ENCODE assay signal across 9 cellular contexts in the genomic region with DNA sequence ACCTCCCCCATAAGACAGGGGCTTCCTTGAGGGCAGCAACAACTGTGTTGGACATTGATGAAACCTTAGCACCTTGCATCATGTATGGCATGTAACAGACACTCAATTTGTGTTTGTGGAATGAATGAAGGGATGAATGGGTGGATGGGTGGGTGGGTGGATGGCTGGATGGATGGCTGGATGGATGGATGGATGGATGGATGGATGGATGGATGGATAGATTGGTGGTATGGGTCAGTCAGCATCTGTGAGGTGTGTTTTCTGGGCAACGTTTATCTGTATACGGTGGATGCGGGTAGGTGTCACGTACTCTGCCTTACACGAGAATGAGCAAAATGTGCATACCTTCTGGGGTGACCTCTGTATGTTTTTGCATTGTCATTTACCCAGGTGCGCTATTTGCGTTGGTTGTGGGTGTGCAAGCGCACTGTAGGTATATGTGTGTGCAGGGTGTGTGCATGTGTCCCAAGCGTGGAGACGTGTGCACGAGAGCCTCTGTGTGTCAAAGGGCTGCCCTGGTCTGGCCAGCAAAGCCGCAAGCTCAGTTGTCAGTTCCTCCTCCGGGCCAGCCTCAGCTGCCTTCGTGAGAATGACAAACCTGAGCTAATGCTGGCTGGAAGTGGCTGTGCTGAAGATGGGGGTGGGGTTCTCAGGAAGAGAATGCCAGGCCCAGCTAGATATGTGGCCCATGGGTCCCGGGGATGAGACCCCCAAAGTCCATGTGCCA. TPM values are rescaled to one million over a fixed set of nuclear protein-coding genes. Genes with fewer than 3 reads are reported as not detected.
DNase-seq lines count a peak whose midpoint lies in the region; ATAC-seq and TF ChIP-seq lines count a peak whose summit lies in the region.
"Had no signal": no experiment of that assay in that cellular context is flagged by ENCODE, and none has a peak within 500 bp of the region (broad histone marks: within the 10 kb centered on the region; RNA-seq: fewer than 3 reads in every experiment).

No MANE protein-coding gene starts in this region.

- POLR2A ChIA-PET in Caco-2 (lab: Charles Lee): no interaction called here

- H3K9ac ChIP-seq in NT2/D1 (ENCODE audit: insufficient read length, low read depth): peak overlapping the region; percentile 21

- no peaks in the 10 kb centered on the region for H3K9me3 ChIP-seq in NT2/D1 (ENCODE audit: insufficient read depth, low read length)
- H3K9me3 ChIP-seq in lower lobe of right lung: no peaks in the 10 kb centered on the region
- H3K9me3 ChIP-seq in Caco-2: no peaks in the 10 kb centered on the region

- H3K27me3 ChIP-seq in NT2/D1 (ENCODE audit: insufficient read depth, insufficient read length): no peaks in the 10 kb centered on the region
- H3K27me3 ChIP-seq in lower lobe of right lung (ENCODE audit: low read depth): no peaks in the 10 kb centered on the region
- H3K27me3 ChIP-seq in Caco-2 (replicated peaks; ENCODE audit: control insufficient read depth, insufficient read depth, low read length): no peaks in the 10 kb centered on the region

- no peak overlapping the region for H3K27ac Mint-ChIP-seq in Caco-2 (ENCODE audit: unreplicated experiment)

- no peaks in the 10 kb centered on the region for H3K9me3 Mint-ChIP-seq in Caco-2 (ENCODE audit: unreplicated experiment)

- no TSS peak for BruUV-seq in Caco-2 (replicated peaks; lab: Mats Ljungman, UMichigan)

- H3K36me3 Mint-ChIP-seq in Caco-2 (ENCODE audit: insufficient read depth, unreplicated experiment): peaks cover 22% of the 10 kb centered on the region

- peaks cover 6% of the 10 kb centered on the region for H3K4me1 ChIP-seq in NT2/D1 (ENCODE audit: insufficient read depth, insufficient read length)
- peaks cover 49% of the 10 kb centered on the region for H3K4me1 ChIP-seq in lower lobe of right lung
- no peaks in the 10 kb centered on the region for H3K4me1 ChIP-seq in Caco-2

- TF ChIP-seq CTCF in GM12864 (IDR thresholded peaks at IDR 0.05; ENCODE audit: low read depth, low read length, missing control alignments) (no peak), lower lobe of right lung (IDR thresholded peaks at IDR 0.05) (no peak), Caco-2 (IDR thresholded peaks at IDR 0.05; ENCODE audit: insufficient read depth in 1 of 2, low read depth in 1 of 2, low read length in 1 of 2, severe bottlenecking in 1 of 2, unreplicated experiment in 1 of 2) (no peak)

- peak overlapping the region; percentile 62 for H3K27ac ChIP-seq in lower lobe of right lung

- CTCF ChIA-PET in Caco-2 (lab: Charles Lee): no interaction called here

- H3K4me3 Mint-ChIP-seq in Caco-2 (ENCODE audit: unreplicated experiment): no peak overlapping the region

- DNase-seq in GM12864 (ENCODE audit: low read depth) (peak; percentile 48), NT2/D1 (ENCODE audit: low read depth, low spot score) (no peak), lower lobe of right lung (peak; percentile 65), Caco-2 (no peak), activated gamma-delta T cell treated with Interleukin-2 at 50 U/mL for 16 hours (no peak), occipital lobe (lab: John Stamatoyannopoulos, UW) (no peak)
- DNase-seq: NCI-H2081 treated with DMSO at 0.1 percent for 48 hours had no signal

- H3K27me3 Mint-ChIP-seq in Caco-2 (ENCODE audit: insufficient read depth, unreplicated experiment): no peaks in the 10 kb centered on the region

- intact Hi-C loops in lower lobe of right lung (cut with DNase I): loop anchor here (10.0 kb wide), 1 partner anchor 111 kb away; no protein-coding TSS in a partner anchor
- intact Hi-C loops in Caco-2 (cut with micrococcal nuclease; ENCODE audit: unreplicated experiment): no loop called here

- H3K4me3 ChIP-seq in GM12864 (ENCODE audit: low read depth, low read length): peak overlapping the region; percentile 55
- no peak overlapping the region for H3K4me3 ChIP-seq in NT2/D1 (ENCODE audit: insufficient read length, low read depth)
- H3K4me3 ChIP-seq in lower lobe of right lung: no peak overlapping the region
- no peak overlapping the region for H3K4me3 ChIP-seq in Caco-2 (ENCODE audit: low read depth, low read length)

- H3K36me3 ChIP-seq in NT2/D1 (ENCODE audit: insufficient read depth, insufficient read length, low read length): peaks cover 12% of the 10 kb centered on the region
- H3K36me3 ChIP-seq in lower lobe of right lung: no peaks in the 10 kb centered on the region
- no peaks in the 10 kb centered on the region; the same call in none of the 2 replicates for H3K36me3 ChIP-seq in Caco-2 (ENCODE audit: control insufficient read depth, insufficient read depth, low read length)

- ATAC-seq in GM21717 (IDR thresholded peaks at IDR 0.05; ENCODE audit: unreplicated experiment) (peak; percentile 20), lower lobe of right lung (peak; percentile 15 to 42), HG03097 (IDR thresholded peaks at IDR 0.05; ENCODE audit: low FRiP score, unreplicated experiment) (no peak)

- peaks cover 6% of the 10 kb centered on the region for H3K4me1 Mint-ChIP-seq in Caco-2 (ENCODE audit: low read depth, unreplicated experiment)

RNA-seq across cellular contexts. Expression of a gene that starts 26.5 kb away (rescaled TPM):
- total RNA-seq in lower lobe of right lung: 24.1 TPM
- 24.3 and 25.3 TPM in 2 replicates for total RNA-seq in Caco-2 (2022)
- 0.31 TPM for total RNA-seq in occipital lobe

Comparison
In these comparisons a context has a peak if more than half of its experiments do, and no peak if none do; other contexts are left out.
1. DNase-seq: peak in GM12864 (single experiment) and lower lobe of right lung (single experiment); none in NT2/D1 (single experiment), Caco-2 (0 of 2), activated gamma-delta T cell treated with Interleukin-2 at 50 U/mL for 16 hours (single experiment) and occipital lobe (single experiment).
2. RNA of a gene that starts 26.5 kb away (total RNA-seq): 24.3 to 25.3 TPM in Caco-2 and 24.1 TPM in lower lobe of right lung (single experiment); 0.31 TPM in occipital lobe (single experiment); every median in the first group is over 10 times any median in the second.